ENCODE assay signal across 11 cellular contexts in genomic region chr22:46083383-46084350, GRCh38.
DNase-seq lines count a peak whose midpoint lies in the region; ATAC-seq and TF ChIP-seq lines count a peak whose summit lies in the region.
"Had no signal": no experiment of that assay in that cellular context is flagged by ENCODE, and none has a peak within 500 bp of the region (broad histone marks: within the 10 kb centered on the region; RNA-seq: fewer than 3 reads in every experiment).

No MANE protein-coding gene starts in this region.

- intact Hi-C loops in thyroid gland (cut with DNase I), result no loop called here

- peaks cover 100% of the 10 kb centered on the region for H3K79me2 ChIP-seq in Loucy (ENCODE audit: insufficient read depth, low read length)

- H3F3A ChIP-seq in Loucy (ENCODE audit: low read depth), result no peaks in the 10 kb centered on the region

- H3K27me3 Mint-ChIP-seq in naive thymus-derived CD8-positive, alpha-beta T cell, result no peaks in the 10 kb centered on the region
- H3K27me3 Mint-ChIP-seq: memory B cell had no signal

- H2AFZ ChIP-seq in Loucy (ENCODE audit: low read length), result no peak overlapping the region

- peak overlapping the region; percentile 30 to 91 for H3K27ac ChIP-seq in lung (ENCODE audit: low read depth in 1 of 2, low read length in 1 of 2)
- peak overlapping the region; percentile 23 to 97 (median 97) for H3K27ac ChIP-seq in thyroid gland

- peaks cover 82% of the 10 kb centered on the region for H3K36me3 ChIP-seq in Loucy (ENCODE audit: insufficient read depth, low read length)
- H3K36me3 ChIP-seq in lung (ENCODE audit: control insufficient read depth in 2 of 2, insufficient read depth in 2 of 2, low read length in 2 of 2), result peaks cover 0 to 22% of the 10 kb centered on the region in 2 donors
- H3K36me3 ChIP-seq in thyroid gland, result no peaks in the 10 kb centered on the region

- peaks cover 86% of the 10 kb centered on the region for H4K20me1 ChIP-seq in Loucy (ENCODE audit: insufficient read depth, low read length, poor library complexity, severe bottlenecking)

- H3K4me3 ChIP-seq in Loucy (ENCODE audit: low read length, poor library complexity, severe bottlenecking) (peak overlapping the region; percentile 88), lung (no peak overlapping the region), thyroid gland (replicated peaks in 1 of 3) (no peak overlapping the region)

- H3K27me3 ChIP-seq in Loucy (ENCODE audit: insufficient read depth, low read length, poor library complexity, severe bottlenecking) (no peaks in the 10 kb centered on the region), lung (ENCODE audit: control insufficient read depth, insufficient read depth) (no peaks in the 10 kb centered on the region), thyroid gland (no peaks in the 10 kb centered on the region)

- H3K9me2 ChIP-seq in Loucy (replicated peaks; ENCODE audit: low read depth, low read length), result no peaks in the 10 kb centered on the region

- TF ChIP-seq POLR2A in thyroid gland (IDR thresholded peaks at IDR 0.05), result no peak

- ATAC-seq in lung (ENCODE audit: insufficient read depth, low FRiP score), result no peak
- no peak for ATAC-seq in GM18502 (IDR thresholded peaks at IDR 0.05; ENCODE audit: poor library complexity, unreplicated experiment)
- no peak for ATAC-seq in naive thymus-derived CD8-positive, alpha-beta T cell
- ATAC-seq in HG03439 (IDR thresholded peaks at IDR 0.05; ENCODE audit: unreplicated experiment), result no peak

- H3K4me1 Mint-ChIP-seq in naive thymus-derived CD8-positive, alpha-beta T cell, result peaks cover 0 to 12% (median 6%) of the 10 kb centered on the region in 4 donors

- H3K9me3 ChIP-seq in Loucy (ENCODE audit: insufficient read depth, low read depth, low read length), result no peaks in the 10 kb centered on the region
- no peaks in the 10 kb centered on the region for H3K9me3 ChIP-seq in lung (ENCODE audit: control insufficient read depth in 2 of 2, insufficient read depth in 1 of 2, low read length in 1 of 2)
- H3K9me3 ChIP-seq in thyroid gland, result no peaks in the 10 kb centered on the region

- H3K36me3 Mint-ChIP-seq in naive thymus-derived CD8-positive, alpha-beta T cell, result peaks cover 0 to 7% (median 0%) of the 10 kb centered on the region in 3 donors

- H3K27ac Mint-ChIP-seq in naive thymus-derived CD8-positive, alpha-beta T cell, result peak overlapping the region in 4 of 10 donors; percentile 23 to 59 (median 43)
- H3K27ac Mint-ChIP-seq: memory B cell had no signal

- H3K9ac ChIP-seq in Loucy (ENCODE audit: low read depth, low read length, poor library complexity, severe bottlenecking), result peak overlapping the region; percentile 100

- TF ChIP-seq CTCF in Loucy (conservative IDR thresholded peaks at IDR 0.05; ENCODE audit: low read length), result no peak
- no peak for TF ChIP-seq CTCF in lung (IDR thresholded peaks at IDR 0.05; ENCODE audit: control extremely low read depth, extremely low read depth)
- no peak for TF ChIP-seq CTCF in thyroid gland (IDR thresholded peaks at IDR 0.05)

- no peak overlapping the region for H3K4me3 Mint-ChIP-seq in naive thymus-derived CD8-positive, alpha-beta T cell
- H3K4me3 Mint-ChIP-seq: memory B cell had no signal

- peak overlapping the region; percentile 98 for H3K4me2 ChIP-seq in Loucy (ENCODE audit: low read depth, low read length, poor library complexity, severe bottlenecking)

- POLR2A ChIA-PET in naive thymus-derived CD8-positive, alpha-beta T cell (lab: Charles Lee), result no interaction called here

- DNase-seq in dermis blood vessel endothelial cell (peak; percentile 35), lung (ENCODE audit: low spot score) (no peak), thyroid gland (no peak), amniotic stem cell (lab: John Stamatoyannopoulos, UW) (no peak)
- no peak for DNase-seq in naive thymus-derived CD8-positive, alpha-beta T cell
- DNase-seq: stimulated activated CD4-positive, alpha-beta T cell treated with anti-CD3 and anti-CD28 coated beads, Interleukin-4, amount 100 ng/mL, for 1 hour; T1000 had no signal

- H3K4me1 ChIP-seq in Loucy (ENCODE audit: insufficient read depth, low read length, poor library complexity, severe bottlenecking) (peaks cover 46% of the 10 kb centered on the region), lung (ENCODE audit: control insufficient read depth in 2 of 2, insufficient read depth in 2 of 2, low read length in 2 of 2) (peaks cover 12 to 39% of the 10 kb centered on the region in 2 donors), thyroid gland (peaks cover 22 to 57% of the 10 kb centered on the region in 2 donors)

- H3K9me3 Mint-ChIP-seq in naive thymus-derived CD8-positive, alpha-beta T cell, result no peaks in the 10 kb centered on the region
- H3K9me3 Mint-ChIP-seq: memory B cell had no signal

- WGBS in lung, 2 donors, result 71 to 81% methylated on average over 24 of the region's 24 CpGs
- 80 to 83% methylated on average over 24 of the region's 24 CpGs for WGBS in thyroid gland, 2 donors
